In the genomic region with DNA sequence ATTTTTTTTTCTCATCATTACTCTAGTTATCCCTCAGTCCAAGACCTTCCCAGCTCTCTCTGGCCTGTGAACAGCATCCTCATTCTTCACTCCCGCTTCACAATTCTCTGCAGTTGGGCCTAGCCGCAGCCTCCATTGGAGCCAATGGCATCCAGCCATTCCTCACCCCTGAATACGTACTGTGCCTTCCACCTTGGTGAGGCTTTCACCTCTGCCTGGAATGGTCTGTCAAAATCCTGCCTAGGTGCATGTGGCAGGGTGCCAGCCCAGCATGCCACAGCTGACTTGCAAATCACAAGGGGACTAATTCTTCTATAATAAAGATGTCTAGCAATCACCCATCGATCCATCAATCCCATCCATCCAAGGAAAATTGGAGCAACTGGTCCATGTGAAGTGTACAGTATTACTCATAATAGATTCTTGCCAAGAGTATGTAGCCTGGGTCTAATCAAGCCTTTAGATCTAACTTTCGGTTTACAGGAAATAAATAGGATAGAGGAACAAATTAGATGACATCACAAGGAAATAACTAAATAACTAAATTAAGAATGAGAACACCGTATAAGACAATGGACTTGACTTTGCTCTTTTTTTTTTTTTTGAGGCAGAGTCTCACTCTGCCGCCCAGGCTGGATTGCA, we compare ENCODE assay signal across 1 cellular context.
A peak's percentile ranks its signal among the peaks of the same experiment; 100 is the strongest.
TF ChIP-seq lines count a peak whose summit lies in the region.

No MANE protein-coding gene starts in this region.

TF ChIP-seq in K562, 482 proteins besides CTCF, POLR2A, EP300 and RAD21 (continued from another document):
- TF ChIP-seq ZNF695 (CRISPR knock-in tag; IDR thresholded peaks at IDR 0.05) (no peak), NFIC (IDR thresholded peaks at IDR 0.05) (peak; percentile 34; the same call in 1 of the 2 replicates), HMG20A (CRISPR knock-in tag; conservative IDR thresholded peaks at IDR 0.05) (no peak), NUFIP1 (IDR thresholded peaks at IDR 0.05; ENCODE audit: partially characterized antibody) (no peak), ILK (tag; IDR thresholded peaks at IDR 0.05; ENCODE audit: borderline replicate concordance, low read depth) (no peak)
- TF ChIP-seq, protein P1, sequence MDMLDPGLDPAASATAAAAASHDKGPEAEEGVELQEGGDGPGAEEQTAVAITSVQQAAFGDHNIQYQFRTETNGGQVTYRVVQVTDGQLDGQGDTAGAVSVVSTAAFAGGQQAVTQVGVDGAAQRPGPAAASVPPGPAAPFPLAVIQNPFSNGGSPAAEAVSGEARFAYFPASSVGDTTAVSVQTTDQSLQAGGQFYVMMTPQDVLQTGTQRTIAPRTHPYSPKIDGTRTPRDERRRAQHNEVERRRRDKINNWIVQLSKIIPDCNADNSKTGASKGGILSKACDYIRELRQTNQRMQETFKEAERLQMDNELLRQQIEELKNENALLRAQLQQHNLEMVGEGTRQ (CRISPR knock-in tag; IDR thresholded peaks at IDR 0.05) = no peak
